14 cellular contexts compared by ENCODE assay signal in the genomic region with DNA sequence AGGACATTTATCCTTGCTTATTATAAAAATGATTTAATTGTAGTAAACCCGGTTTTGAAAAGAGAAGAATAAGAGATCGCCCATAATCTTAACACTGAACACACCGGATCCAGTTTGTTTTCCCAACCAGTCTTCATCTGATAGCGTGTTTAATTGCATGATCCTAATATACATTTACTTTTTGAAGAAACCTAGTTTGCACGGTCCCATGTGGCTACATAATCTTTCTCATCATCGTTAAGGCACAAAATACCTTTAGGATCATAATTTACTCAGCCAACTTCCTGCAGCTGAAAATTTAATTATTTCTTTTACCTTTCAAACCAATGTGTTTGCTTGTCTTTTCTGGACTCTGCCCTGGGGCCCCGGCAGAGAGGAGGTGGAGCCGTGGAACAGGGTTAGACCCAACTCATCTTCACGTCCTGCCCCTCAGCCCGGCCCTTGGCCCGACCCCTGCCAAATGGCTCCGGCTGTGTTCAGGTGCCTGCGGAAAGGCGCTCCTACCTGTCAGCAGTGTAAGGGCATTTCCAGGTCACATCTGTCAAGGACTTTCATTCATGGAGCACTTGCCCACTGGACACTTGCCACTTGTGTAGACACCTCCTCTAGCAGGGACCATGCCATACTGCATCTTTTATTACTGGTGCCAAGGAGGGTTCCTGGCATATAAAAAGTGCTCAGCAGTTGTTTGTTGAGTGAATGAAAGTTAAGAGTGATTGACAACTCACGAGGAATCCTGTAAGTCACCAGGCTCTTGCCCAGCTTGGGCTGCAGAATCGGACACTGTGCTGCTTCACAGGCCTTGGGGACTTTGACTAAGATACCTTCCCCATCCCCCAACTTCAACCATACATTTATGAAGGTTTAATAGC. TPM values are rescaled to one million over a fixed set of nuclear protein-coding genes. Genes with fewer than 3 reads are reported as not detected.
DNase-seq lines count a peak whose midpoint lies in the region; ATAC-seq lines count a peak whose summit lies in the region.
"Had no signal": no experiment of that assay in that cellular context is flagged by ENCODE, and none has a peak within 500 bp of the region (broad histone marks: within the 10 kb centered on the region; RNA-seq: fewer than 3 reads in every experiment).

No MANE protein-coding gene starts in this region.

- CTCF ChIA-PET in activated CD4-positive, alpha-beta T cell treated with anti-CD3 and anti-CD28 coated beads for 36 hours (lab: Charles Lee) = interaction anchor here (0.6 to 14.5 kb wide), 18 partner anchors 10 to 602 kb away, joined by 3 to 149 read pairs (median 4); a partner anchor contains a TSS

- no peaks in the 10 kb centered on the region for H3K27me3 Mint-ChIP-seq in activated CD4-positive, alpha-beta T cell treated with anti-CD3 and anti-CD28 coated beads for 36 hours
- no peaks in the 10 kb centered on the region for H3K27me3 Mint-ChIP-seq in activated T-helper 2 cell treated with anti-CD3 and anti-CD28 coated beads, Interferon-gamma antibody, Interleukin-2, Interleukin-4, amounts not matched to agents 10 μg/mL and 5 μg/mL and 100 μg/mL, durations not matched to agents 14 hours and 24 hours and 36 hours (ENCODE audit: low read depth)
- H3K27me3 Mint-ChIP-seq in naive B cell = no peaks in the 10 kb centered on the region

- no peaks in the 10 kb centered on the region for H3K36me3 Mint-ChIP-seq in activated CD4-positive, alpha-beta T cell treated with anti-CD3 and anti-CD28 coated beads for 36 hours (ENCODE audit: low read depth)
- no peaks in the 10 kb centered on the region for H3K36me3 Mint-ChIP-seq in activated T-helper 2 cell treated with anti-CD3 and anti-CD28 coated beads, Interferon-gamma antibody, Interleukin-2, Interleukin-4, amounts not matched to agents 10 μg/mL and 5 μg/mL and 100 μg/mL, durations not matched to agents 14 hours and 24 hours and 36 hours (ENCODE audit: low read depth)
- H3K36me3 Mint-ChIP-seq in naive B cell = no peaks in the 10 kb centered on the region
- H3K36me3 Mint-ChIP-seq: CD14-positive monocyte had no signal

- no peak for ATAC-seq in activated CD4-positive, alpha-beta T cell treated with anti-CD3 and anti-CD28 coated beads for 36 hours
- ATAC-seq in naive B cell (ENCODE audit: low read depth in 2 of 2) = no peak

- H3K4me3 Mint-ChIP-seq in activated CD4-positive, alpha-beta T cell treated with anti-CD3 and anti-CD28 coated beads for 36 hours = peak overlapping the region; percentile 67
- peak overlapping the region; percentile 62 for H3K4me3 Mint-ChIP-seq in activated T-helper 2 cell treated with anti-CD3 and anti-CD28 coated beads, Interferon-gamma antibody, Interleukin-2, Interleukin-4, amounts not matched to agents 10 μg/mL and 5 μg/mL and 100 μg/mL, durations not matched to agents 14 hours and 24 hours and 36 hours (ENCODE audit: low read depth)
- peak overlapping the region in 6 of 8 donors; percentile 32 to 92 (median 86) for H3K4me3 Mint-ChIP-seq in naive B cell

- DNase-seq in activated CD4-positive, alpha-beta T cell treated with anti-CD3 and anti-CD28 coated beads for 36 hours = no peak
- DNase-seq in activated CD4-positive, alpha-beta T cell treated with anti-CD3 and anti-CD28 coated beads for 1 hour = no peak
- DNase-seq in HuH-7.5 (ENCODE audit: low spot score) (peak; percentile 25), naive B cell (no peak), nucleus accumbens (lab: John Stamatoyannopoulos, UW) (no peak), SW480 (ENCODE audit: low spot score) (no peak), dedifferentiated amniotic fluid mesenchymal stem cell (ENCODE audit: extremely low spot score) (no peak)
- DNase-seq in activated T-helper 2 cell treated with anti-CD3 and anti-CD28 coated beads, Interferon-gamma antibody, Interleukin-2, Interleukin-4, amounts not matched to agents 10 μg/mL and 5 μg/mL and 100 μg/mL, durations not matched to agents 14 hours and 24 hours and 36 hours (ENCODE audit: low spot score) = no peak
- DNase-seq: NCI-H1417 treated with DMSO at 0.1 percent for 48 hours had no signal

- intact Hi-C loops in activated CD4-positive, alpha-beta T cell treated with anti-CD3 and anti-CD28 coated beads for 36 hours (cut with DNase I, micrococcal nuclease) = loop anchor here in 1 of 2 experiments (10.0 kb wide), 1 partner anchor 786 kb away; no protein-coding TSS in a partner anchor
- intact Hi-C loops in activated T-helper 2 cell treated with anti-CD3 and anti-CD28 coated beads, Interferon-gamma antibody, Interleukin-2, Interleukin-4, amounts not matched to agents 10 μg/mL and 5 μg/mL and 100 μg/mL, durations not matched to agents 14 hours and 24 hours and 36 hours (cut with micrococcal nuclease) = no loop called here

- H3K4me1 Mint-ChIP-seq in activated CD4-positive, alpha-beta T cell treated with anti-CD3 and anti-CD28 coated beads for 36 hours = peaks cover 71% of the 10 kb centered on the region
- peaks cover 60% of the 10 kb centered on the region for H3K4me1 Mint-ChIP-seq in activated T-helper 2 cell treated with anti-CD3 and anti-CD28 coated beads, Interferon-gamma antibody, Interleukin-2, Interleukin-4, amounts not matched to agents 10 μg/mL and 5 μg/mL and 100 μg/mL, durations not matched to agents 14 hours and 24 hours and 36 hours (ENCODE audit: low read depth)
- H3K4me1 Mint-ChIP-seq in naive B cell = peaks cover 55 to 81% (median 66%) of the 10 kb centered on the region in 3 donors

- POLR2A ChIA-PET in activated CD4-positive, alpha-beta T cell treated with anti-CD3 and anti-CD28 coated beads for 36 hours (lab: Charles Lee) = interaction anchor here (0.6 to 2.6 kb wide), 6 partner anchors 9 to 58 kb away, joined by 3 to 11 read pairs (median 4); no protein-coding TSS in a partner anchor

- H3K27ac Mint-ChIP-seq in activated CD4-positive, alpha-beta T cell treated with anti-CD3 and anti-CD28 coated beads for 36 hours = peak overlapping the region; percentile 79
- H3K27ac Mint-ChIP-seq in activated T-helper 2 cell treated with anti-CD3 and anti-CD28 coated beads, Interferon-gamma antibody, Interleukin-2, Interleukin-4, amounts not matched to agents 10 μg/mL and 5 μg/mL and 100 μg/mL, durations not matched to agents 14 hours and 24 hours and 36 hours = no peak overlapping the region
- H3K27ac Mint-ChIP-seq in naive B cell = peak overlapping the region in 5 of 6 donors; percentile 90 to 99 (median 96)

- no peaks in the 10 kb centered on the region for H3K9me3 Mint-ChIP-seq in activated CD4-positive, alpha-beta T cell treated with anti-CD3 and anti-CD28 coated beads for 36 hours (ENCODE audit: low read depth)
- H3K9me3 Mint-ChIP-seq in activated T-helper 2 cell treated with anti-CD3 and anti-CD28 coated beads, Interferon-gamma antibody, Interleukin-2, Interleukin-4, amounts not matched to agents 10 μg/mL and 5 μg/mL and 100 μg/mL, durations not matched to agents 14 hours and 24 hours and 36 hours = no peaks in the 10 kb centered on the region
- H3K9me3 Mint-ChIP-seq in naive B cell = peaks cover 0 to 1% (median 0%) of the 10 kb centered on the region in 7 donors
- H3K9me3 Mint-ChIP-seq: CD14-positive monocyte, neural crest cell had no signal

RNA-seq across cellular contexts. Expression of a gene that starts 28.6 kb away (rescaled TPM):
- total RNA-seq in activated CD4-positive, alpha-beta T cell treated with anti-CD3 and anti-CD28 coated beads for 36 hours = 100 to 1,000 TPM in 1 of 2 experiments, 10 to 100 TPM in 1; 99.7 to 122 TPM
- total RNA-seq in activated T-helper 2 cell treated with anti-CD3 and anti-CD28 coated beads, Interferon-gamma antibody, Interleukin-2, Interleukin-4, amounts not matched to agents 10 μg/mL and 5 μg/mL and 100 μg/mL, durations not matched to agents 14 hours and 24 hours and 36 hours = 126 and 131 TPM in 2 replicates
- polyA plus RNA-seq in naive B cell (ENCODE audit: low read depth in 6 of 6) = 100 to 1,000 TPM; 211 to 267 (median 255) TPM

RNA-seq across cellular contexts. Expression of a gene that starts 46.0 kb away (rescaled TPM):
- not detected for total RNA-seq in activated CD4-positive, alpha-beta T cell treated with anti-CD3 and anti-CD28 coated beads for 36 hours
- total RNA-seq in activated T-helper 2 cell treated with anti-CD3 and anti-CD28 coated beads, Interferon-gamma antibody, Interleukin-2, Interleukin-4, amounts not matched to agents 10 μg/mL and 5 μg/mL and 100 μg/mL, durations not matched to agents 14 hours and 24 hours and 36 hours = 0.43 TPM in 1 of 2 replicates, not detected in the other
- polyA plus RNA-seq in naive B cell (ENCODE audit: low read depth in 6 of 6) = not detected
- total RNA-seq: A172, LHCN-M2 had no signal
- polyA plus RNA-seq: CD14-positive monocyte had no signal

RNA-seq across cellular contexts. Expression of a gene that starts 53.7 kb away (rescaled TPM):
- total RNA-seq in activated CD4-positive, alpha-beta T cell treated with anti-CD3 and anti-CD28 coated beads for 36 hours = 100 to 1,000 TPM; 325 to 389 TPM
- 367 and 374 TPM in 2 replicates for total RNA-seq in activated T-helper 2 cell treated with anti-CD3 and anti-CD28 coated beads, Interferon-gamma antibody, Interleukin-2, Interleukin-4, amounts not matched to agents 10 μg/mL and 5 μg/mL and 100 μg/mL, durations not matched to agents 14 hours and 24 hours and 36 hours
- polyA plus RNA-seq in naive B cell (ENCODE audit: low read depth in 6 of 6) = 100 to 1,000 TPM; 442 to 802 (median 622) TPM
- total RNA-seq: A172, H4, LHCN-M2 had no signal
